ENCODE assay signal across 8 cellular contexts in the genomic region with DNA sequence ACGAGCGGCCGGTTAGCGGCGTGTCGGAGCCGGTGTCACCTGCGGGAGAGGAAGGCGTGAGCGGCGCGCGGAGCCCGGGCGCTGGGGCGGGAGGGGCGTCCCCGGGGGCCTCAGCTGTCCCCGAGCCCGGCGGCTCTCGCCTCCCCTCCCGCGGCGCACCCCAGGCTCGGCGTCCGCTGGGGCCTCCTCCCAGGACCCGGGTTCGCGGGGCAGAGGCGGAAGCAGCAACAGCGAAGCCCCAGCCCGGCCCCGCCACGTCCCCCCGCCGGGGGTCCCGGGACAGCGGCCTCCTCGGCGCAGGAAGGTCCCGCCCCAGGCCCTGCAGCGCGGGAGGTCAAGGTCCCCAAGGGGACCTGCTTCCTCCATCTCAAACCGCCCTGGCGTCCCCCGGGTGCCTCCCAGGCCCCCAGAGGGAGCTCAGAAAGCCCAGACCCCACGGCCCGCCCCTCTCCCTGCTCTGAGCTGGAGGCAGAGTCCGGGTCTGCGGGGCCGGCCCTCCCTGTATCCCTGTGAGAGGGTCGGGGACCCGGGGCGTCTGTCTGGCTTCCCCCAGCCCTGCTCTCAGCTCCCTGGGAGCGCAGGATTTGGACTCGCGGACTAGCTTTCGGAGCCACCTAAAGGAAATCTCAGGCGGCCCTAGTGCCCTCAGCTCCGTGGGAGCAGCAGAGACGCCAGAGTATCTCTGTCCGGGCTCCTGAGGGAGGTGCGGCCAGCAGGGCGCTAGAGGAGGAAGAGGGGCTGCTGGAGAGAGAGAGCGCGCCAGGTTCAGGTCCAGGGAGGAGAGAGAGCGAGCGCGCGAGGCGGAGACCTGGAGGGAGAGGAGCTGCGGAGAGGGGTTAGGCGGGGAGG. TPM values are rescaled to one million over a fixed set of nuclear protein-coding genes. Genes with fewer than 3 reads are reported as not detected.
DNase-seq lines count a peak whose midpoint lies in the region; ATAC-seq and TF ChIP-seq lines count a peak whose summit lies in the region.

No MANE protein-coding gene starts in this region.

- H3K36me3 ChIP-seq in BLaER1 (peaks cover 27% of the 10 kb centered on the region), adipocyte (ENCODE audit: control insufficient read depth, insufficient read depth, low read length, severe bottlenecking) (peaks cover 5% of the 10 kb centered on the region), psoas muscle (ENCODE audit: insufficient read depth in 1 of 2, low read depth in 1 of 2) (peaks cover 0 to 18% of the 10 kb centered on the region in 2 donors)

- peak overlapping the region; percentile 79 for H3K27ac ChIP-seq in BLaER1
- peak overlapping the region; percentile 76 for H3K27ac ChIP-seq in psoas muscle

- H3K4me2 ChIP-seq in BLaER1, result peak overlapping the region; percentile 100

- H3K4me1 ChIP-seq in BLaER1 (peaks cover 70% of the 10 kb centered on the region), adipocyte (ENCODE audit: control insufficient read depth, insufficient read depth, low read length) (peaks cover 20% of the 10 kb centered on the region), psoas muscle (peaks cover 14% of the 10 kb centered on the region)

- peaks cover 80% of the 10 kb centered on the region for H4K20me1 ChIP-seq in BLaER1

- intact Hi-C loops in left cardiac atrium (cut with DNase I), result no loop called here
- intact Hi-C loops in psoas muscle (cut with DNase I), result loop anchor here (10.0 kb wide), 1 partner anchor 141 kb away; a partner anchor contains a TSS

- peak; percentile 32 for ATAC-seq in HG03139 (IDR thresholded peaks at IDR 0.05; ENCODE audit: unreplicated experiment)
- ATAC-seq in left cardiac atrium, result peak; percentile 24 to 42
- ATAC-seq in psoas muscle, result peak; percentile 15 to 47 (median 23)

- H3K4me3 ChIP-seq in BLaER1 (peak overlapping the region; percentile 84), adipocyte (ENCODE audit: low read length) (peak overlapping the region; percentile 83), psoas muscle (peak overlapping the region; percentile 72)

- TF ChIP-seq CTCF in psoas muscle (IDR thresholded peaks at IDR 0.05), result no peak

- WGBS in psoas muscle, 3 donors, result 0% methylated on average over 36 to 75 of the region's 75 CpGs

- H3K27me3 ChIP-seq in BLaER1, result peaks cover 50% of the 10 kb centered on the region
- H3K27me3 ChIP-seq in adipocyte (replicated peaks; ENCODE audit: control insufficient read depth, insufficient read depth, low read length), result peaks cover 30% of the 10 kb centered on the region
- H3K27me3 ChIP-seq in psoas muscle (ENCODE audit: insufficient read depth in 3 of 3, low read length in 2 of 3), result peaks cover 0 to 37% (median 22%) of the 10 kb centered on the region in 3 donors

- H3K9ac ChIP-seq in BLaER1, result peak overlapping the region; percentile 81
- peak overlapping the region; percentile 87 for H3K9ac ChIP-seq in adipocyte (ENCODE audit: low read length)

- DNase-seq in GM19238 (ENCODE audit: insufficient read length, low spot score), result peak; percentile 57
- DNase-seq in NOMO-1 (lab: John Stamatoyannopoulos, UW; ENCODE audit: unreplicated experiment in 2 of 2), result peak; percentile 56 to 59
- DNase-seq in adipocyte (ENCODE audit: low read depth), result peak; percentile 65
- DNase-seq in left cardiac atrium, result peak; percentile 45
- peak; percentile 41 to 68 for DNase-seq in psoas muscle
- DNase-seq in NK-92 treated with Interleukin-12 subunit alpha and Interleukin-12 subunit beta, amount 100 ng/mL, for 24 hours (lab: John Stamatoyannopoulos, UW), result no peak

- H3K9me3 ChIP-seq in BLaER1 (no peaks in the 10 kb centered on the region), adipocyte (ENCODE audit: control insufficient read depth, low read length) (no peaks in the 10 kb centered on the region), psoas muscle (no peaks in the 10 kb centered on the region)

RNA-seq across cellular contexts. Expression of a gene that starts 30.6 kb away (rescaled TPM):
- total RNA-seq in left cardiac atrium, result 10 to 100 TPM; 41.4 to 42.3 TPM
- total RNA-seq in psoas muscle, result 10 to 100 TPM; 55.8 to 62.7 (median 59.1) TPM
- 10 to 100 TPM; 38.2 to 63.4 (median 49.4) TPM for polyA plus RNA-seq in psoas muscle

RNA-seq across cellular contexts. Expression of a gene that starts 50.7 kb away (rescaled TPM):
- total RNA-seq in left cardiac atrium, result under 1 TPM; 0.77 to 0.99 TPM
- total RNA-seq in psoas muscle, result 1 to 10 TPM in 2 of 4 donors, under 1 TPM in 2; 0.81 to 1.7 (median 1.0) TPM
- 1 to 10 TPM; 1.2 to 1.7 (median 1.6) TPM for polyA plus RNA-seq in psoas muscle

Comparison
In these comparisons a context has a peak if more than half of its experiments do, and no peak if none do; other contexts are left out.
1. intact Hi-C loops: an anchor here in psoas muscle (10.0 kb wide); none called in left cardiac atrium.